1 cellular context compared by ENCODE assay signal in genomic region chr7:98291717-98292116, GRCh38.
A peak's percentile ranks its signal among the peaks of the same experiment; 100 is the strongest.
TF ChIP-seq lines count a peak whose summit lies in the region.

No MANE protein-coding gene starts in this region.

TF ChIP-seq in HCT116, 20 proteins besides CTCF, POLR2A, EP300 and RAD21 (continued from another document):
- TF ChIP-seq POLR2AphosphoS5 (IDR thresholded peaks at IDR 0.05; ENCODE audit: low read depth, low read length), result peak; percentile 17
